8 cellular contexts compared by ENCODE assay signal in the genomic region with DNA sequence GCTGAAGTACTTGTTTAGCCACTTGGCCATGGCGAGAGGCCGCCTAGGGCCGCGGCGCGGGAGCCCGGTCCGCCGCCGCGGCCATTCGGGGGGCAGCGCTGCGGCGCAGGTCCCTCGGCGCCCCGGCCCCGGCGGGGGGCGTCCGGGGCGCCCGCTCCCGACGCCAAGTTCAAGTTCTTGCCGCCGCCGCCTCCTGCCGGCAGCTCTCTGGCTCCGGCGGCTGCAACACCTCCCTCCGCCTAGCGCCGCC. TPM values are rescaled to one million over a fixed set of nuclear protein-coding genes. Genes with fewer than 3 reads are reported as not detected.
DNase-seq lines count a peak whose midpoint lies in the region; ATAC-seq and TF ChIP-seq lines count a peak whose summit lies in the region.

No MANE protein-coding gene starts in this region.

- H3K36me3 Mint-ChIP-seq in chondrocyte (ENCODE audit: low read depth) = no peaks in the 10 kb centered on the region

- H3K9me3 Mint-ChIP-seq in chondrocyte (ENCODE audit: low read depth) = no peaks in the 10 kb centered on the region

- peaks cover 48% of the 10 kb centered on the region for H3K4me1 ChIP-seq in stomach smooth muscle (ENCODE audit: control insufficient read depth, insufficient read depth, low read length)

- H3K4me3 ChIP-seq in stomach smooth muscle (ENCODE audit: low read length in 2 of 2) = peak overlapping the region; percentile 86 to 91

- no peaks in the 10 kb centered on the region for H3K36me3 ChIP-seq in stomach smooth muscle (ENCODE audit: control insufficient read depth in 2 of 2, insufficient read depth in 2 of 2, low read length in 2 of 2)

- peak overlapping the region; percentile 59 for H3K4me3 Mint-ChIP-seq in chondrocyte (ENCODE audit: unreplicated experiment)

- DNase-seq in AG20443 (ENCODE audit: low spot score) = peak; percentile 74
- DNase-seq in SKM-1 (lab: John Stamatoyannopoulos, UW; ENCODE audit: unreplicated experiment) = peak; percentile 10
- no peak for DNase-seq in chondrocyte (ENCODE audit: low spot score)
- DNase-seq in left lobe of liver (ENCODE audit: low spot score) = no peak
- DNase-seq in DMS153 (lab: John Stamatoyannopoulos, UW) = no peak

- H3K9ac ChIP-seq in stomach smooth muscle (ENCODE audit: low read length in 2 of 2) = peak overlapping the region; percentile 80 to 86

- H3K4me1 Mint-ChIP-seq in chondrocyte (ENCODE audit: low read depth) = peaks cover 46% of the 10 kb centered on the region

- no peaks in the 10 kb centered on the region for H3K27me3 ChIP-seq in stomach smooth muscle (ENCODE audit: control insufficient read depth in 1 of 2, insufficient read depth in 2 of 2, low read length in 2 of 2)

- no peak for TF ChIP-seq CTCF in chondrocyte (IDR thresholded peaks at IDR 0.05)

- no peaks in the 10 kb centered on the region for H3K9me3 ChIP-seq in stomach smooth muscle (ENCODE audit: control insufficient read depth in 2 of 2, low read length in 2 of 2)

- peak; percentile 38 for ATAC-seq in GM18907 (IDR thresholded peaks at IDR 0.05; ENCODE audit: unreplicated experiment)
- peak; percentile 35 for ATAC-seq in HG03135 (IDR thresholded peaks at IDR 0.05; ENCODE audit: unreplicated experiment)
- ATAC-seq in left lobe of liver = peak; percentile 40

- H3K27ac Mint-ChIP-seq in chondrocyte (ENCODE audit: unreplicated experiment) = peak overlapping the region; percentile 15

- H3K27me3 Mint-ChIP-seq in chondrocyte (ENCODE audit: low read depth) = no peaks in the 10 kb centered on the region

- H3K27ac ChIP-seq in stomach smooth muscle (ENCODE audit: low read length) = peak overlapping the region; percentile 76

RNA-seq across cellular contexts. Expression of a gene that starts 0.5 kb away (rescaled TPM):
- 19.6 to 25.1 TPM (median 23.8 TPM) in 3 replicates for total RNA-seq in chondrocyte
- 14.1 TPM for total RNA-seq in left lobe of liver

Comparison
In these comparisons a context has a peak if more than half of its experiments do, and no peak if none do; other contexts are left out.
1. DNase-seq: peak in AG20443 (single experiment) and SKM-1 (single experiment); none in chondrocyte (single experiment), left lobe of liver (single experiment) and DMS153 (single experiment).
2. Peak in every context shown above with its lines, with median percentiles within 50 percentile points of each other: ATAC-seq.